ENCODE assay signal across 16 cellular contexts in the genomic region with DNA sequence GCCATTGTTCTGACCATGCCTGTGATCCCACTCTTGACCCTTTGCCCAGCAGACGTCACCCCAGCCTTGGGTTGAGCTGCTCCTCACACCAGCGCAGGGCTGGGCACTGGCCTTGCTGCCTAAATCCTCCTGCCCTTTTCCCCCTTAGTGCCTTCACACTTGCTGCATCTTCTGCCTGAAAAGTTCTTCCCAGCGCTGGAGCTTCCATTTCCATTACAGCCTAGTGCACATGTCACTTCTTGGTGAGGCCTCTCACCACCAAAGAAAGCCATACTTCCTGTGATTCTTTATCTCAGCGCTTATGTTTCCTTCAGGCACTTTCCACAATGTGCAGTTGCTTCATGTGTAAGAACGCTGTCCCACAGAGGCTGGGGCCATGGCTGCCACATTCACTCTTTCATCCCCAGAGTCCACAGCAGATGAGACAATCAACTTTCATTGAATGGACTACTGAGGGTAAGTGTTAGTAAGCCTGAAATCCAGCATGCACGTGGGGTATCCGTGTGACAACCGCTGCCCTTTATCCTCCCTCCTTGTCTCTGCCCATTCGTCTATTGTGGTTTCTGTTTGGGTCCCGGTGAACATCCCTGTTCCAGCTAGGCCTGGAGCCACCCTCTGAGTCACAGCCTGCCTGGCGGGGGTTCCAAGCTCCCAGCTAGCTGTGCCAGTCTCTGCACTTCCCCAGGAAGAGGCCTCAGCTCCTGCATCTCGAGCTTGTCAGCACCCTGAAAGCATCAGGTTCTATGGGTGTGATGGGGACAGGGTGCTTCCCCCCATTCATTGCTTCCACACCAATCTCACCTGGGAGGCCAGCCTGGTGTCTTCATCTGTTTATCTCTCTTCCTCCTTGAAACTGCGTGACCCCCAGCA. TPM values are rescaled to one million over a fixed set of nuclear protein-coding genes. Genes with fewer than 3 reads are reported as not detected.
A peak's percentile ranks its signal among the peaks of the same experiment; 100 is the strongest.
DNase-seq lines count a peak whose midpoint lies in the region; ATAC-seq lines count a peak whose summit lies in the region.
"Had no signal": no experiment of that assay in that cellular context is flagged by ENCODE, and none has a peak within 500 bp of the region (broad histone marks: within the 10 kb centered on the region; RNA-seq: fewer than 3 reads in every experiment).

No MANE protein-coding gene starts in this region.

- H3K36me3 ChIP-seq in GM23248 (ENCODE audit: low read depth), result no peaks in the 10 kb centered on the region
- H3K36me3 ChIP-seq: ascending aorta, gastrocnemius medialis, transverse colon had no signal

- no peaks in the 10 kb centered on the region for H3F3A ChIP-seq in GM23248 (ENCODE audit: insufficient read depth)

- no peaks in the 10 kb centered on the region for H4K20me1 ChIP-seq in GM23248 (ENCODE audit: insufficient read depth)

- DNase-seq in A172 (ENCODE audit: low spot score) (peak; percentile 82), GM23248 (peak; percentile 89), UCSD-AML1 (lab: John Stamatoyannopoulos, UW; ENCODE audit: unreplicated experiment) (peak; percentile 84), islet precursor cell (peak; percentile 43), NCI-H187 treated with DMSO at 0.1 percent for 48 hours (lab: John Stamatoyannopoulos, UW) (no peak), NCI-H345 (lab: John Stamatoyannopoulos, UW) (no peak), ACHN (no peak)
- DNase-seq: DMS79 treated with DMSO at 0.1 percent for 48 hours; effector CD8-positive, alpha-beta T cell; gastrocnemius medialis; kidney; NCI-H2171 treated with DMSO at 0.1 percent for 48 hours; transverse colon had no signal

- H3K27ac ChIP-seq in GM23248, result peak overlapping the region; percentile 56
- H3K27ac ChIP-seq: ascending aorta, gastrocnemius medialis, transverse colon had no signal

- peak overlapping the region; percentile 5 for H3K4me2 ChIP-seq in GM23248 (ENCODE audit: unreplicated experiment)

- 36 to 39% methylated on average over 13 of the region's 13 CpGs for WGBS in GM23248 (ENCODE audit: low coverage in 1 of 2, low lambda C conversion rate in 2 of 2, missing lambda C conversion rate in 2 of 2), 2 experiments

- 0 out of 2 replicates have a peak overlapping the region, but pooled peaks have one; percentile 3 for H3K4me3 ChIP-seq in GM23248
- H3K4me3 ChIP-seq: ascending aorta, gastrocnemius medialis, transverse colon had no signal

- H3K9ac ChIP-seq in GM23248, result peak overlapping the region; percentile 28; the same call in 1 of the 2 replicates

- peaks cover 17% of the 10 kb centered on the region for H3K4me1 ChIP-seq in GM23248 (ENCODE audit: insufficient read depth)
- H3K4me1 ChIP-seq: ascending aorta, gastrocnemius medialis had no signal

- H3K79me2 ChIP-seq in GM23248 (ENCODE audit: insufficient read depth), result no peaks in the 10 kb centered on the region

- peak overlapping the region; percentile 70 for H2AFZ ChIP-seq in GM23248

- in situ Hi-C loops in GM23248 (cut with MboI), result no loop called here
- in situ Hi-C loops in ACHN (cut with HindIII; ENCODE audit: low pct_ligation_motif_present, low pct_unique_long_range_greater_than_20kb, low sequenced_read_pairs), result no loop called here

- H3K27me3 ChIP-seq in GM23248 (replicated peaks; ENCODE audit: insufficient read depth), result no peaks in the 10 kb centered on the region
- H3K27me3 ChIP-seq: ascending aorta, gastrocnemius medialis, transverse colon had no signal

- H3K9me3 ChIP-seq in GM23248 (ENCODE audit: low read depth), result no peaks in the 10 kb centered on the region
- H3K9me3 ChIP-seq: ascending aorta, gastrocnemius medialis, transverse colon had no signal

- H3K9me2 ChIP-seq in GM23248 (ENCODE audit: insufficient read depth), result no peaks in the 10 kb centered on the region

- no peak for ATAC-seq in GM21619 (IDR thresholded peaks at IDR 0.05; ENCODE audit: unreplicated experiment)
- ATAC-seq: activated CD4-positive, CD25-positive, alpha-beta regulatory T cell treated with anti-CD3 and anti-CD28 coated beads, Interleukin-2, amount 50 U/mL, for 24 hours had no signal

RNA-seq across cellular contexts. Expression of a gene that starts 37.4 kb away (rescaled TPM):
- total RNA-seq in A172 (2014; rRNA removed; shearing (Covaris generic)), result not detected in 2 replicates
- 74.8 and 77.1 TPM in 2 replicates for total RNA-seq in GM23248 (2014; rRNA removed; shearing (Covaris generic))
- polyA plus RNA-seq in GM23248 (2016; fragmentation: Nextera tagmentation; extraction: Ambion mirVana), result 18.9 and 20.2 TPM in 2 replicates

Comparison
In these comparisons a context has a peak if more than half of its experiments do, and no peak if none do; other contexts are left out.
1. DNase-seq: peak in A172 (single experiment), GM23248 (single experiment), UCSD-AML1 (single experiment) and islet precursor cell (single experiment); none in NCI-H187 treated with DMSO at 0.1 percent for 48 hours (single experiment), NCI-H345 (single experiment) and ACHN (single experiment).
2. RNA of a gene that starts 37.4 kb away (total RNA-seq): 74.8 to 77.1 TPM in GM23248; not detected in A172; every median in the first group is over 10 times any median in the second.